ENCODE assay signal across 8 cellular contexts in genomic region chr5:150058480-150059126, GRCh38. TPM values are rescaled to one million over a fixed set of nuclear protein-coding genes. Genes with fewer than 3 reads are reported as not detected.
A peak's percentile ranks its signal among the peaks of the same experiment; 100 is the strongest.
DNase-seq lines count a peak whose midpoint lies in the region; ATAC-seq lines count a peak whose summit lies in the region.

No MANE protein-coding gene starts in this region.

- no peak overlapping the region for H3K4me3 ChIP-seq in skeletal muscle satellite cell (ENCODE audit: low read length)

- no peaks in the 10 kb centered on the region for H3K9me3 ChIP-seq in skeletal muscle satellite cell (replicated peaks; ENCODE audit: low read length)

- peaks cover 30% of the 10 kb centered on the region for H3K36me3 ChIP-seq in skeletal muscle satellite cell (ENCODE audit: insufficient read depth, low read length)

- peak overlapping the region; percentile 58 for H3K9ac ChIP-seq in skeletal muscle satellite cell (ENCODE audit: low read depth, low read length)

- peaks cover 23% of the 10 kb centered on the region for H3K4me1 ChIP-seq in skeletal muscle satellite cell (ENCODE audit: control insufficient read depth, insufficient read depth, low read length)

- no peak for ATAC-seq in GM19397 (IDR thresholded peaks at IDR 0.05; ENCODE audit: unreplicated experiment)

- peak; percentile 31 for DNase-seq in H4 (ENCODE audit: low spot score)
- DNase-seq in SIG-M5 treated with dmso at 0.1 percent for 504 hours (lab: John Stamatoyannopoulos, UW; ENCODE audit: unreplicated experiment) = peak; percentile 88
- DNase-seq in fibroblast of peridontal ligament (ENCODE audit: extremely low read depth) = peak; percentile 56
- no peak for DNase-seq in stimulated activated CD4-positive, alpha-beta T cell treated with anti-CD3 and anti-CD28 coated beads, Interleukin-4, amount 100 ng/mL, for 24 hours
- DNase-seq in DMS 273 (lab: John Stamatoyannopoulos, UW; ENCODE audit: unreplicated experiment) = no peak
- no peak for DNase-seq in stimulated activated CD4-positive, alpha-beta T cell treated with anti-CD3 and anti-CD28 coated beads, Interleukin-12 subunit alpha, Interleukin-12 subunit beta, amount 100 ng/mL, for 4 hours

- no peaks in the 10 kb centered on the region for H3K27me3 ChIP-seq in skeletal muscle satellite cell (ENCODE audit: control insufficient read depth, insufficient read depth, low read length)

- peak overlapping the region; percentile 20 for H3K4me2 ChIP-seq in skeletal muscle satellite cell (ENCODE audit: low read length)

RNA-seq across cellular contexts. Expression of gene CSF1R, which starts 27.8 kb away (rescaled TPM):
- 0.02 TPM in 1 of 2 replicates, not detected in the other for total RNA-seq in H4 (2014; rRNA removed; shearing (Covaris generic))
- 0.22 TPM in 1 of 2 replicates, not detected in the other for total RNA-seq in skeletal muscle satellite cell (2012; rRNA removed)

RNA-seq across cellular contexts. Expression of gene HMGXB3, which starts 58.1 kb away (rescaled TPM):
- 19.0 and 21.1 TPM in 2 replicates for total RNA-seq in H4 (2014; rRNA removed; shearing (Covaris generic))
- 36.3 and 38.0 TPM in 2 replicates for total RNA-seq in skeletal muscle satellite cell (2012; rRNA removed)

RNA-seq across cellular contexts. Expression of gene TIGD6, which starts 58.1 kb away (rescaled TPM):
- 4.0 and 7.4 TPM in 2 replicates for total RNA-seq in H4 (2014; rRNA removed; shearing (Covaris generic))
- total RNA-seq in skeletal muscle satellite cell (2012; rRNA removed) = 4.6 and 5.5 TPM in 2 replicates

Comparison
In these comparisons a context has a peak if more than half of its experiments do, and no peak if none do; other contexts are left out.
1. DNase-seq: peak in H4 (single experiment), SIG-M5 treated with dmso at 0.1 percent for 504 hours (single experiment) and fibroblast of peridontal ligament (single experiment); none in stimulated activated CD4-positive, alpha-beta T cell treated with anti-CD3 and anti-CD28 coated beads, Interleukin-4, amount 100 ng/mL, for 24 hours (single experiment), DMS 273 (single experiment) and stimulated activated CD4-positive, alpha-beta T cell treated with anti-CD3 and anti-CD28 coated beads, Interleukin-12 subunit alpha, Interleukin-12 subunit beta, amount 100 ng/mL, for 4 hours (single experiment).